In genomic region chr3:156605686-156606605, GRCh38 we compare ENCODE assay signal across 9 cellular contexts. TPM values are rescaled to one million over a fixed set of nuclear protein-coding genes. Genes with fewer than 3 reads are reported as not detected.
A peak's percentile ranks its signal among the peaks of the same experiment; 100 is the strongest.
DNase-seq lines count a peak whose midpoint lies in the region; ATAC-seq, FAIRE-seq and TF ChIP-seq lines count a peak whose summit lies in the region.
"Had no signal": no experiment of that assay in that cellular context is flagged by ENCODE, and none has a peak within 500 bp of the region (broad histone marks: within the 10 kb centered on the region; RNA-seq: fewer than 3 reads in every experiment).

No MANE protein-coding gene starts in this region.

- H3K4me3 ChIP-seq in K562 (peak overlapping the region; percentile 39), iPS-18c (ENCODE audit: insufficient read depth, low read depth, low read length) (peak overlapping the region; percentile 22; the same call in 1 of the 2 replicates), gastrocnemius medialis (peak overlapping the region; percentile 55 to 70 (median 58))

- H3K9ac ChIP-seq in K562 (ENCODE audit: insufficient read depth in 1 of 2, low read depth in 2 of 2, low read length in 2 of 2), result peak overlapping the region; percentile 85 to 92

- H3K27me3 ChIP-seq in K562 (ENCODE audit: control insufficient read depth in 2 of 2, insufficient read depth in 2 of 2, low read length in 2 of 2) (no peaks in the 10 kb centered on the region), gastrocnemius medialis (no peaks in the 10 kb centered on the region)

- H3K4me3 Mint-ChIP-seq in activated naive CD4-positive, alpha-beta T cell treated with anti-CD3 and anti-CD28 coated beads for 36 hours, result peak overlapping the region; percentile 68

- H3K9me3 ChIP-seq in K562 (replicated peaks; ENCODE audit: control insufficient read depth, insufficient read depth, low read depth, low read length), result no peaks in the 10 kb centered on the region
- no peaks in the 10 kb centered on the region for H3K9me3 ChIP-seq in iPS-18c (ENCODE audit: control insufficient read depth, insufficient read depth, low read length)
- no peaks in the 10 kb centered on the region for H3K9me3 ChIP-seq in gastrocnemius medialis

- H3K36me3 ChIP-seq in K562 (ENCODE audit: control insufficient read depth, insufficient read depth, low read length), result no peaks in the 10 kb centered on the region
- no peaks in the 10 kb centered on the region for H3K36me3 ChIP-seq in gastrocnemius medialis

- H3K79me2 ChIP-seq in K562 (ENCODE audit: control insufficient read depth, insufficient read depth, low read length), result no peaks in the 10 kb centered on the region

- TF ChIP-seq CTCF in K562 (IDR thresholded peaks at IDR 0.05 in 2 of 3, conservative IDR thresholded peaks at IDR 0.05 in 1 of 3; ENCODE audit: insufficient read depth in 2 of 3, low read depth in 1 of 3, low read length in 3 of 3), result no peak
- TF ChIP-seq CTCF in gastrocnemius medialis (IDR thresholded peaks at IDR 0.05 in 4 of 5, conservative IDR thresholded peaks at IDR 0.05 in 1 of 5), result no peak

- peak; percentile 87 for TF ChIP-seq POLR2A in K562 (conservative IDR thresholded peaks at IDR 0.05)
- no peak for TF ChIP-seq POLR2A in gastrocnemius medialis (IDR thresholded peaks at IDR 0.05)

- H3K4me1 ChIP-seq in K562 (replicated peaks in 1 of 2; ENCODE audit: control insufficient read depth in 2 of 2, insufficient read depth in 2 of 2, low read length in 2 of 2) (peaks cover 18 to 44% of the 10 kb centered on the region in 2 experiments), gastrocnemius medialis (peaks cover 13 to 14% of the 10 kb centered on the region in 2 donors)

- DNase-seq in activated naive CD4-positive, alpha-beta T cell treated with anti-CD3 and anti-CD28 coated beads for 36 hours, result no peak
- DNase-seq in activated naive CD4-positive, alpha-beta T cell treated with Interleukin-2 at 50 U/mL for 16 hours, result no peak
- DNase-seq in LoVo (ENCODE audit: low spot score), result peak; percentile 74
- peak; percentile 69 to 93 (median 76) for DNase-seq in K562 (ENCODE audit: extremely low read depth in 1 of 4, low spot score in 3 of 4)
- DNase-seq in gastrocnemius medialis, result peak in 1 of 2 donors; percentile 23
- DNase-seq in NK-92 treated with Interleukin-12 subunit alpha and Interleukin-12 subunit beta, amount 100 ng/mL, for 24 hours (lab: John Stamatoyannopoulos, UW), result no peak

- TF ChIP-seq RAD21 in K562 (CRISPR knock-in tag; conservative IDR thresholded peaks at IDR 0.05 in 1 of 2, IDR thresholded peaks at IDR 0.05 in 1 of 2), result no peak

- ATAC-seq in K562 (peak; percentile 86), gastrocnemius medialis (peak; percentile 63 to 78), HG02623 (IDR thresholded peaks at IDR 0.05; ENCODE audit: unreplicated experiment) (no peak)

- BruUV-seq in K562 (replicated peaks; lab: Mats Ljungman, UMichigan), result TSS peak; percentile 91

- TF ChIP-seq EP300 in K562 (IDR thresholded peaks at IDR 0.05; ENCODE audit: low read length), result peak; percentile 49

- CTCF ChIA-PET in activated naive CD4-positive, alpha-beta T cell treated with anti-CD3 and anti-CD28 coated beads for 36 hours (lab: Charles Lee), result no interaction called here
- CTCF ChIA-PET in K562 (lab: Yijun Ruan, JAX; ENCODE audit: low intra/inter-chr PET ratio), result no interaction called here

- H4K20me1 ChIP-seq in K562 (replicated peaks; ENCODE audit: control insufficient read depth, insufficient read depth, low read length), result no peaks in the 10 kb centered on the region

- H3K9me3 Mint-ChIP-seq in activated naive CD4-positive, alpha-beta T cell treated with anti-CD3 and anti-CD28 coated beads for 36 hours, result no peaks in the 10 kb centered on the region

- POLR2A ChIA-PET in K562 (lab: Yijun Ruan, JAX), result interaction anchor here (0.5 to 2.2 kb wide), 18 partner anchors 9 to 420 kb away, joined by 3 to 16 read pairs (median 4); partner anchors contain the start of gene SSR3

- peaks cover 19% of the 10 kb centered on the region for H3K4me1 Mint-ChIP-seq in activated naive CD4-positive, alpha-beta T cell treated with anti-CD3 and anti-CD28 coated beads for 36 hours (ENCODE audit: low read depth)

- intact Hi-C loops in activated naive CD4-positive, alpha-beta T cell treated with anti-CD3 and anti-CD28 coated beads for 36 hours (cut with micrococcal nuclease), result loop anchor here (2.0 kb wide), 1 partner anchor 39 kb away; no protein-coding TSS in a partner anchor
- intact Hi-C loops in K562 (cut with micrococcal nuclease) (loop anchor here (1.0 to 2.0 kb wide), 4 partner anchors 27 to 68 kb away; partner anchors contain the start of genes SSR3 and TIPARP), gastrocnemius medialis (cut with DNase I; ENCODE audit: low total_unique reads) (no loop called here)

- H3K27ac Mint-ChIP-seq in activated naive CD4-positive, alpha-beta T cell treated with anti-CD3 and anti-CD28 coated beads for 36 hours, result no peak overlapping the region

- H2AFZ ChIP-seq in K562 (ENCODE audit: low read depth, low read length), result peak overlapping the region; percentile 94

- H3K4me2 ChIP-seq in K562 (ENCODE audit: insufficient read depth, low read length), result peak overlapping the region; percentile 92

- peak; percentile 89 for FAIRE-seq in K562 (lab: Jason Lieb, UNC)
- FAIRE-seq: islet of Langerhans had no signal

- in situ Hi-C loops in K562 (cut with MboI) (no loop called here), gastrocnemius medialis (cut with MboI; ENCODE audit: low sequenced_read_pairs in 4 of 4) (no loop called here)

- no peaks in the 10 kb centered on the region for H3K36me3 Mint-ChIP-seq in activated naive CD4-positive, alpha-beta T cell treated with anti-CD3 and anti-CD28 coated beads for 36 hours (ENCODE audit: low read depth)

- under 1% methylated on average over 36 of the region's 37 CpGs for WGBS in K562 (ENCODE audit: insufficient coverage, low coverage, missing lambda C conversion rate)

- H3K27ac ChIP-seq in K562 (ENCODE audit: extremely low read depth, low read depth, low read length) (peak overlapping the region; percentile 96), gastrocnemius medialis (peak overlapping the region; percentile 40 to 64 (median 56))

- peaks cover 31% of the 10 kb centered on the region for H3K27me3 Mint-ChIP-seq in activated naive CD4-positive, alpha-beta T cell treated with anti-CD3 and anti-CD28 coated beads for 36 hours (ENCODE audit: low read depth)

- H3K9me1 ChIP-seq in K562 (ENCODE audit: control insufficient read depth, insufficient read depth, low read length), result no peaks in the 10 kb centered on the region

TF ChIP-seq in K562, 482 proteins besides CTCF, POLR2A, EP300 and RAD21 (continues in another document):
- TF ChIP-seq LARP7 (IDR thresholded peaks at IDR 0.05) (no peak), PML (IDR thresholded peaks at IDR 0.05; ENCODE audit: low read length) (peak; percentile 39), TFAP4 (CRISPR knock-in tag; IDR thresholded peaks at IDR 0.05; ENCODE audit: borderline replicate concordance) (peak; percentile 61; the same call in 1 of the 2 replicates), TGIF2 (CRISPR knock-in tag; IDR thresholded peaks at IDR 0.05) (no peak), GATAD2A (IDR thresholded peaks at IDR 0.05) (no peak; the same call in 1 of the 2 replicates)
- TF ChIP-seq, protein P1, sequence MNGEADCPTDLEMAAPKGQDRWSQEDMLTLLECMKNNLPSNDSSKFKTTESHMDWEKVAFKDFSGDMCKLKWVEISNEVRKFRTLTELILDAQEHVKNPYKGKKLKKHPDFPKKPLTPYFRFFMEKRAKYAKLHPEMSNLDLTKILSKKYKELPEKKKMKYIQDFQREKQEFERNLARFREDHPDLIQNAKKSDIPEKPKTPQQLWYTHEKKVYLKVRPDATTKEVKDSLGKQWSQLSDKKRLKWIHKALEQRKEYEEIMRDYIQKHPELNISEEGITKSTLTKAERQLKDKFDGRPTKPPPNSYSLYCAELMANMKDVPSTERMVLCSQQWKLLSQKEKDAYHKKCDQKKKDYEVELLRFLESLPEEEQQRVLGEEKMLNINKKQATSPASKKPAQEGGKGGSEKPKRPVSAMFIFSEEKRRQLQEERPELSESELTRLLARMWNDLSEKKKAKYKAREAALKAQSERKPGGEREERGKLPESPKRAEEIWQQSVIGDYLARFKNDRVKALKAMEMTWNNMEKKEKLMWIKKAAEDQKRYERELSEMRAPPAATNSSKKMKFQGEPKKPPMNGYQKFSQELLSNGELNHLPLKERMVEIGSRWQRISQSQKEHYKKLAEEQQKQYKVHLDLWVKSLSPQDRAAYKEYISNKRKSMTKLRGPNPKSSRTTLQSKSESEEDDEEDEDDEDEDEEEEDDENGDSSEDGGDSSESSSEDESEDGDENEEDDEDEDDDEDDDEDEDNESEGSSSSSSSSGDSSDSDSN (IDR thresholded peaks at IDR 0.05; ENCODE audit: borderline replicate concordance in 1 of 2, low read depth in 2 of 2, low read length in 2 of 2), result peak; percentile 56 to 67; a peak in 2 of 4 replicates

RNA-seq across cellular contexts. Expression of gene SSR3, which starts 51.0 kb away (rescaled TPM):
- total RNA-seq in activated naive CD4-positive, alpha-beta T cell treated with anti-CD3 and anti-CD28 coated beads for 36 hours, result 100 to 1,000 TPM; 128 to 138 TPM
- total RNA-seq in K562 (2011; cell fraction: chromatin; rRNA removed; ENCODE audit: low replicate concordance), result 161 and 194 TPM in 2 replicates
- total RNA-seq in K562 (2011; cell fraction: nucleolus; rRNA removed), result 173 and 183 TPM in 2 replicates
- 226 and 257 TPM in 2 replicates for total RNA-seq in K562 (2011; cell fraction: nucleoplasm; rRNA removed)
- total RNA-seq in K562 (2014; rRNA removed) (104 and 139 TPM in 2 replicates), K562 (2014; rRNA removed; fragmentation: Illumina TruSeq; extraction: Trizol) (330 and 368 TPM in 2 replicates), K562 (2015; rRNA removed; fragmentation: Illumina TruSeq; extraction: Trizol) (206 and 248 TPM in 2 replicates), K562 (2021) (243 and 257 TPM in 2 replicates), gastrocnemius medialis (10 to 100 TPM; 50.9 to 91.5 (median 65.3) TPM)
- polyA plus RNA-seq in K562 (2011; rRNA removed) (354 and 388 TPM in 2 replicates), K562 (2014; fragmentation: Illumina TruSeq; extraction: Trizol) (246 and 307 TPM in 2 replicates), K562 (2014; fragmentation: Nextera tagmentation; extraction: Ambion mirVana) (100 to 1,000 TPM; 423 to 464 TPM), K562 (2014; rRNA removed) (154 and 214 TPM in 2 replicates)
- 155 and 228 TPM in 2 replicates for polyA plus RNA-seq in K562 (2011; cell fraction: cytosol; rRNA removed)
- 70.9 and 103 TPM in 2 replicates for polyA plus RNA-seq in K562 (2011; cell fraction: nucleus; rRNA removed)
- polyA plus RNA-seq in K562 (2012), result 284 and 396 TPM in 2 replicates
- polyA minus RNA-seq in K562 (2011; rRNA and poly(A)+ RNA removed), result 571 and 620 TPM in 2 replicates
- 141 and 146 TPM in 2 replicates for polyA minus RNA-seq in K562 (2011; cell fraction: cytosol; rRNA and poly(A)+ RNA removed)
- 74.0 and 143 TPM in 2 replicates for polyA minus RNA-seq in K562 (2011; cell fraction: nucleus; rRNA and poly(A)+ RNA removed)

Comparison
In these comparisons a context has a peak if more than half of its experiments do, and no peak if none do; other contexts are left out.
1. DNase-seq: peak in LoVo (single experiment) and K562 (4 of 4); none in activated naive CD4-positive, alpha-beta T cell treated with anti-CD3 and anti-CD28 coated beads for 36 hours (single experiment), activated naive CD4-positive, alpha-beta T cell treated with Interleukin-2 at 50 U/mL for 16 hours (single experiment) and NK-92 treated with Interleukin-12 subunit alpha and Interleukin-12 subunit beta, amount 100 ng/mL, for 24 hours (single experiment).
2. Peak in every context shown above with its lines, with median percentiles within 50 percentile points of each other: H3K4me3 ChIP-seq.